In the genomic region with DNA sequence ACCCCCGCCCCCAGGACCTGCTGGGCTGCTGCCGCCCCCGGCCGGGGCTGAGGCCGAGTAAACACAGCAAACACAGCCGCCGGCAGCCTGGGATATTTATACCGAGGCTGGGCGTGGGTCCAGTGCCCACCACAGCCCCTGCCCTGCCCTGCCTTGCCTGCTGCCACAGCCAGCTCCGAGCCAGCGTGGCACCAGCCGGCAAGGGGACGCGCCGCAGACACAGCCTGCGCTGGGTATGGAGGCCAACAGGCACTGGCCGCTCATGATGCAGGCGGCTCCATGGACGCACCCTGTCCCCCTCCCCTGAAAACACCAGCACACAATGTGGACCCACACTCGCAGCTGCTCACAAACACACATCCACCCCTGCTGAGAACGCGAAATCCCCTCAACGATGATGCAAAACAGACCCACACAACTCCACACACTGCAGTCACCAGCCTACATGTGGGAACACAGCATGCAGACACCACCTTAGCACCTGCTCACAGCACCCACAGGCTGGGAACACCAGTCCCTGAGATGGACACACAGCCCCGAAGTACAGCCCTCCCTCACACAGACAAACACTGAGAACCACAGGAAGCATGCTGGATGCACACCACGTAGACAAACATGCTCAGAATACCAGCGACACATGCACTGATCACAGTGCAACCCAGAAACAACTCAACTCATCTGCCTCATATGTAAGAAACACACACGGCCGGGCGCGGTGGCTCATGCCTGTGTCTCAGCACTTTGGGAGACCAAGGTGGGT, we compare ENCODE assay signal across 9 cellular contexts. TPM values are rescaled to one million over a fixed set of nuclear protein-coding genes. Genes with fewer than 3 reads are reported as not detected.
DNase-seq lines count a peak whose midpoint lies in the region; ATAC-seq and TF ChIP-seq lines count a peak whose summit lies in the region.
"Had no signal": no experiment of that assay in that cellular context is flagged by ENCODE, and none has a peak within 500 bp of the region (broad histone marks: within the 10 kb centered on the region; RNA-seq: fewer than 3 reads in every experiment).

No MANE protein-coding gene starts in this region.

- no peaks in the 10 kb centered on the region for H3K9me3 ChIP-seq in naive thymus-derived CD4-positive, alpha-beta T cell (ENCODE audit: control insufficient read depth in 2 of 3, low read length in 3 of 3)

- DNase-seq in DMS 273 (lab: John Stamatoyannopoulos, UW; ENCODE audit: unreplicated experiment) (peak; percentile 62), DMS 273 treated with DMSO at 0.1 percent for 48 hours (lab: John Stamatoyannopoulos, UW) (no peak), RWPE1 (ENCODE audit: low spot score) (no peak), endothelial cell (ENCODE audit: low spot score) (no peak), SIG-M5 (lab: John Stamatoyannopoulos, UW) (no peak), NCI-H748 (lab: John Stamatoyannopoulos, UW; ENCODE audit: unreplicated experiment) (no peak), DMS114 treated with DMSO at 0.1 percent for 48 hours (lab: John Stamatoyannopoulos, UW; ENCODE audit: unreplicated experiment) (no peak)
- peak in 5 of 9 donors; percentile 30 to 46 (median 35) for DNase-seq in naive thymus-derived CD4-positive, alpha-beta T cell

- H3K36me3 Mint-ChIP-seq in endothelial cell (ENCODE audit: low read depth, unreplicated experiment) = peaks cover 38% of the 10 kb centered on the region
- peaks cover 4 to 36% (median 12%) of the 10 kb centered on the region in 5 donors for H3K36me3 Mint-ChIP-seq in naive thymus-derived CD4-positive, alpha-beta T cell

- no peak for TF ChIP-seq CTCF in RWPE1 (conservative IDR thresholded peaks at IDR 0.05; ENCODE audit: low read depth)
- TF ChIP-seq CTCF in endothelial cell (IDR thresholded peaks at IDR 0.05; ENCODE audit: unreplicated experiment) = no peak

- peak overlapping the region; percentile 95 for H3K27ac Mint-ChIP-seq in endothelial cell (ENCODE audit: unreplicated experiment)
- H3K27ac Mint-ChIP-seq in naive thymus-derived CD4-positive, alpha-beta T cell = peak overlapping the region; percentile 82 to 99 (median 94)

- peaks cover 4 to 50% (median 15%) of the 10 kb centered on the region in 3 experiments for H3K36me3 ChIP-seq in naive thymus-derived CD4-positive, alpha-beta T cell (ENCODE audit: control insufficient read depth in 2 of 3, insufficient read depth in 3 of 3, low read length in 3 of 3)

- CTCF ChIA-PET in RWPE1 (lab: Yijun Ruan, JAX) = no interaction called here
- CTCF ChIA-PET in naive thymus-derived CD4-positive, alpha-beta T cell (lab: Charles Lee) = interaction anchor here (0.7 kb wide), 2 partner anchors 18 to 123 kb away, joined by 3 read pairs; no protein-coding TSS in a partner anchor

- ATAC-seq in naive thymus-derived CD4-positive, alpha-beta T cell = peak; percentile 1

- peak overlapping the region; percentile 86 for H3K4me3 Mint-ChIP-seq in endothelial cell (ENCODE audit: unreplicated experiment)
- H3K4me3 Mint-ChIP-seq in naive thymus-derived CD4-positive, alpha-beta T cell = peak overlapping the region; percentile 63 to 86 (median 82)

- peaks cover 36 to 43% of the 10 kb centered on the region in 2 donors for H3K4me1 ChIP-seq in naive thymus-derived CD4-positive, alpha-beta T cell (ENCODE audit: control insufficient read depth in 2 of 2, insufficient read depth in 2 of 2, low read length in 2 of 2)

- peaks cover 63% of the 10 kb centered on the region for H3K4me1 Mint-ChIP-seq in endothelial cell (ENCODE audit: unreplicated experiment)
- peaks cover 48 to 66% (median 57%) of the 10 kb centered on the region in 7 donors for H3K4me1 Mint-ChIP-seq in naive thymus-derived CD4-positive, alpha-beta T cell

- intact Hi-C loops in naive thymus-derived CD4-positive, alpha-beta T cell (cut with micrococcal nuclease) = loop anchor here in 1 of 2 donors (2.0 kb wide), 1 partner anchor 17 kb away; no protein-coding TSS in a partner anchor

- no peak overlapping the region for H3K4me3 ChIP-seq in naive thymus-derived CD4-positive, alpha-beta T cell (ENCODE audit: low read length)

- POLR2A ChIA-PET in RWPE1 (lab: Yijun Ruan, JAX; ENCODE audit: low non-redundant PET) = interaction anchor here (0.6 kb wide), 1 partner anchor 64 kb away, joined by 13 read pairs; no protein-coding TSS in a partner anchor
- POLR2A ChIA-PET in naive thymus-derived CD4-positive, alpha-beta T cell (lab: Charles Lee) = interaction anchor here (1.3 to 6.4 kb wide), 4 partner anchors 16 to 32 kb away, joined by 3 to 51 read pairs (median 24); a partner anchor contains a TSS

- H3K27ac ChIP-seq in RWPE1 = peak overlapping the region; percentile 97
- H3K27ac ChIP-seq in naive thymus-derived CD4-positive, alpha-beta T cell (ENCODE audit: low read depth, low read length) = peak overlapping the region; percentile 85
- H3K27ac ChIP-seq: 22Rv1 had no signal

- H3K27me3 ChIP-seq in naive thymus-derived CD4-positive, alpha-beta T cell (ENCODE audit: control insufficient read depth in 2 of 2, insufficient read depth in 2 of 2, low read length in 2 of 2) = no peaks in the 10 kb centered on the region

- peaks cover 28% of the 10 kb centered on the region for H3K27me3 Mint-ChIP-seq in endothelial cell (ENCODE audit: unreplicated experiment)
- no peaks in the 10 kb centered on the region for H3K27me3 Mint-ChIP-seq in naive thymus-derived CD4-positive, alpha-beta T cell

- H3K9me3 Mint-ChIP-seq in endothelial cell (ENCODE audit: unreplicated experiment) = no peaks in the 10 kb centered on the region
- H3K9me3 Mint-ChIP-seq in naive thymus-derived CD4-positive, alpha-beta T cell = peaks cover 0 to 3% (median 0%) of the 10 kb centered on the region in 11 donors

RNA-seq across cellular contexts. Expression of a gene that starts 16.2 kb away (rescaled TPM):
- total RNA-seq in endothelial cell (ENCODE audit: unreplicated experiment) = 28.6 TPM
- 10 to 100 TPM; 35.9 to 56.5 (median 49.1) TPM for total RNA-seq in naive thymus-derived CD4-positive, alpha-beta T cell
- polyA plus RNA-seq in naive thymus-derived CD4-positive, alpha-beta T cell = 10 to 100 TPM; 22.3 to 27.6 TPM

RNA-seq across cellular contexts. Expression of a gene that starts 27.6 kb away (rescaled TPM):
- total RNA-seq in endothelial cell (ENCODE audit: unreplicated experiment) = 193 TPM
- 100 to 1,000 TPM in 3 of 5 experiments, 10 to 100 TPM in 2; 91.2 to 322 (median 185) TPM for total RNA-seq in naive thymus-derived CD4-positive, alpha-beta T cell
- 10 to 100 TPM; 31.4 to 62.3 TPM for polyA plus RNA-seq in naive thymus-derived CD4-positive, alpha-beta T cell

RNA-seq across cellular contexts. Expression of a gene that starts 37.8 kb away (rescaled TPM):
- 6.8 TPM for total RNA-seq in endothelial cell (ENCODE audit: unreplicated experiment)
- total RNA-seq in naive thymus-derived CD4-positive, alpha-beta T cell = 10 to 100 TPM; 11.6 to 38.9 (median 12.5) TPM
- polyA plus RNA-seq in naive thymus-derived CD4-positive, alpha-beta T cell = 10 to 100 TPM; 18.0 to 20.5 TPM

RNA-seq across cellular contexts. Expression of a gene that starts 50.2 kb away (rescaled TPM):
- 7.6 TPM for total RNA-seq in endothelial cell (ENCODE audit: unreplicated experiment)
- total RNA-seq in naive thymus-derived CD4-positive, alpha-beta T cell = 10 to 100 TPM in 4 of 5 experiments, 1 to 10 TPM in 1; 8.2 to 18.1 (median 16.0) TPM
- polyA plus RNA-seq in naive thymus-derived CD4-positive, alpha-beta T cell = 1 to 10 TPM; 5.2 to 8.6 TPM

Comparison
In these comparisons a context has a peak if more than half of its experiments do, and no peak if none do; other contexts are left out.
1. DNase-seq: peak in DMS 273 (single experiment) and naive thymus-derived CD4-positive, alpha-beta T cell (5 of 9); none in DMS 273 treated with DMSO at 0.1 percent for 48 hours (single experiment), RWPE1 (single experiment), endothelial cell (single experiment), SIG-M5 (single experiment), NCI-H748 (single experiment) and DMS114 treated with DMSO at 0.1 percent for 48 hours (single experiment).